In genomic region chr19:16541526-16542044, GRCh38 we compare ENCODE assay signal across 6 cellular contexts. TPM values are rescaled to one million over a fixed set of nuclear protein-coding genes. Genes with fewer than 3 reads are reported as not detected.
DNase-seq lines count a peak whose midpoint lies in the region; ATAC-seq and TF ChIP-seq lines count a peak whose summit lies in the region.

No MANE protein-coding gene starts in this region.

- H3K27ac Mint-ChIP-seq in neural crest cell (ENCODE audit: unreplicated experiment), result peak overlapping the region; percentile 85

- ATAC-seq in HG03135 (IDR thresholded peaks at IDR 0.05; ENCODE audit: unreplicated experiment) (peak; percentile 3), HG03439 (IDR thresholded peaks at IDR 0.05; ENCODE audit: unreplicated experiment) (no peak)

- H3K36me3 Mint-ChIP-seq in neural crest cell (ENCODE audit: low read depth), result peaks cover 19% of the 10 kb centered on the region

- no peak for DNase-seq in BJ (ENCODE audit: low read depth)
- DNase-seq in brain microvascular endothelial cell, result peak; percentile 17
- DNase-seq in neural crest cell (ENCODE audit: low read depth, low spot score), result no peak
- no peak for DNase-seq in NCI-H748 treated with DMSO at 0.1 percent for 48 hours (lab: John Stamatoyannopoulos, UW)

- no peaks in the 10 kb centered on the region for H3K27me3 Mint-ChIP-seq in neural crest cell (ENCODE audit: low read depth)

- peaks cover 4% of the 10 kb centered on the region for H3K36me3 ChIP-seq in BJ (ENCODE audit: control insufficient read depth, insufficient read depth, low read length)
- peaks cover 19% of the 10 kb centered on the region for H3K36me3 ChIP-seq in brain microvascular endothelial cell (replicated peaks)

- in situ Hi-C loops in brain microvascular endothelial cell (cut with HindIII; ENCODE audit: low pct_ligation_motif_present, low sequenced_read_pairs), result no loop called here

- CTCF ChIA-PET in BJ (lab: Yijun Ruan, JAX), result interaction anchor here (1.2 to 1.3 kb wide), 2 partner anchors 8 to 14 kb away, joined by 3 read pairs; no protein-coding TSS in a partner anchor

- H3K27me3 ChIP-seq in BJ (ENCODE audit: control insufficient read depth, insufficient read depth, low read length) (no peaks in the 10 kb centered on the region), brain microvascular endothelial cell (replicated peaks) (no peaks in the 10 kb centered on the region)

- TF ChIP-seq CTCF in BJ (IDR thresholded peaks at IDR 0.05; ENCODE audit: insufficient read depth, low read depth, low read length) (no peak), brain microvascular endothelial cell (IDR thresholded peaks at IDR 0.05; ENCODE audit: low read depth, low read length, missing control alignments) (no peak), neural crest cell (conservative IDR thresholded peaks at IDR 0.05) (no peak)

- peaks cover 31% of the 10 kb centered on the region for H3K4me1 Mint-ChIP-seq in neural crest cell

- peak overlapping the region; percentile 80 for H3K27ac ChIP-seq in brain microvascular endothelial cell

- POLR2A ChIA-PET in BJ (lab: Charles Lee), result no interaction called here

- peak overlapping the region; percentile 93 for H3K4me3 Mint-ChIP-seq in neural crest cell

- H3K9me3 Mint-ChIP-seq in neural crest cell, result no peaks in the 10 kb centered on the region

- H3K4me3 ChIP-seq in BJ (ENCODE audit: low read depth, low read length) (peak overlapping the region; percentile 86), brain microvascular endothelial cell (ENCODE audit: low read depth, low read length) (peak overlapping the region; percentile 95)

RNA-seq across cellular contexts. Expression of gene CHERP, which starts 0.7 kb away (rescaled TPM):
- polyA plus RNA-seq in BJ (2011; rRNA removed), result 3.2 and 4.0 TPM in 2 replicates
- 3.4 and 7.3 TPM in 2 replicates for polyA minus RNA-seq in BJ (2011; rRNA and poly(A)+ RNA removed)
- 93.3 and 95.7 TPM in 2 replicates for total RNA-seq in neural crest cell

RNA-seq across cellular contexts. Expression of gene SLC35E1, which starts 30.6 kb away (rescaled TPM):
- polyA plus RNA-seq in BJ (2011; rRNA removed), result 35.2 and 55.6 TPM in 2 replicates
- 41.1 and 81.7 TPM in 2 replicates for polyA minus RNA-seq in BJ (2011; rRNA and poly(A)+ RNA removed)
- total RNA-seq in neural crest cell, result 30.4 and 32.5 TPM in 2 replicates

RNA-seq across cellular contexts. Expression of gene C19orf44, which starts 45.4 kb away (rescaled TPM):
- 2.8 and 3.4 TPM in 2 replicates for polyA plus RNA-seq in BJ (2011; rRNA removed)
- polyA minus RNA-seq in BJ (2011; rRNA and poly(A)+ RNA removed), result 1.6 and 1.8 TPM in 2 replicates
- 9.0 and 9.6 TPM in 2 replicates for total RNA-seq in neural crest cell

RNA-seq across cellular contexts. Expression of gene CALR3, which starts 45.6 kb away (rescaled TPM):
- not detected in 2 replicates for polyA plus RNA-seq in BJ (2011; rRNA removed)
- not detected in 2 replicates for polyA minus RNA-seq in BJ (2011; rRNA and poly(A)+ RNA removed)
- not detected in 2 replicates for total RNA-seq in neural crest cell
